In the genomic region with DNA sequence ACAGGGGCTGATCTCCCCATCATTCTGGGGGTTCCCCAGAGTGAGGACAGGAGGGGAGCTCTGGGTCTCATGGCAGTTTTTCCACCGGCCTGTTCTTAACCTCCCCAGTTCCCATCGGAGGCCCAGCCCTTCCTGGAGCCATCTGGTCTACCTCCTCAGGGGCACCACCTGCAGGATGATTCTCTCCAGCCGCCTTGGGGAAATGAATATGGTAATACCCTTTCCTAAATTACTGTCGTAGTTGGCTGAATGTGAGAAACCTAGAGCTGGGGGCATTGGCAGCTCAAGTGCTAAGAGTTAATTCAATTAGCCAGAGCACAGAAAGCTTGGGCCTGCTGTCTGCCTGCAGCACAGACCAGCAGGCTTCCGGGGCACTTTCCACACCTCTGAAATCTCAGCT, we compare ENCODE assay signal across 2 cellular contexts.
TF ChIP-seq lines count a peak whose summit lies in the region.

No MANE protein-coding gene starts in this region.

TF ChIP-seq in SK-N-SH, 30 proteins besides CTCF, POLR2A, EP300 and RAD21 (continued from another document):
- TF ChIP-seq, protein P1, sequence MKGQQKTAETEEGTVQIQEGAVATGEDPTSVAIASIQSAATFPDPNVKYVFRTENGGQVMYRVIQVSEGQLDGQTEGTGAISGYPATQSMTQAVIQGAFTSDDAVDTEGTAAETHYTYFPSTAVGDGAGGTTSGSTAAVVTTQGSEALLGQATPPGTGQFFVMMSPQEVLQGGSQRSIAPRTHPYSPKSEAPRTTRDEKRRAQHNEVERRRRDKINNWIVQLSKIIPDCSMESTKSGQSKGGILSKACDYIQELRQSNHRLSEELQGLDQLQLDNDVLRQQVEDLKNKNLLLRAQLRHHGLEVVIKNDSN (IDR thresholded peaks at IDR 0.05; ENCODE audit: borderline replicate concordance, low read depth) = no peak
- TF ChIP-seq, protein P2, sequence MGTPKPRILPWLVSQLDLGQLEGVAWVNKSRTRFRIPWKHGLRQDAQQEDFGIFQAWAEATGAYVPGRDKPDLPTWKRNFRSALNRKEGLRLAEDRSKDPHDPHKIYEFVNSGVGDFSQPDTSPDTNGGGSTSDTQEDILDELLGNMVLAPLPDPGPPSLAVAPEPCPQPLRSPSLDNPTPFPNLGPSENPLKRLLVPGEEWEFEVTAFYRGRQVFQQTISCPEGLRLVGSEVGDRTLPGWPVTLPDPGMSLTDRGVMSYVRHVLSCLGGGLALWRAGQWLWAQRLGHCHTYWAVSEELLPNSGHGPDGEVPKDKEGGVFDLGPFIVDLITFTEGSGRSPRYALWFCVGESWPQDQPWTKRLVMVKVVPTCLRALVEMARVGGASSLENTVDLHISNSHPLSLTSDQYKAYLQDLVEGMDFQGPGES (IDR thresholded peaks at IDR 0.05; ENCODE audit: low read depth, low read length) = no peak
- no peak for TF ChIP-seq FOXJ3 (CRISPR knock-in tag; IDR thresholded peaks at IDR 0.05)

TF ChIP-seq in SK-N-SH treated with all-trans-retinoic acid at 6 μM for 48 hours, 23 proteins besides CTCF, POLR2A, EP300 and RAD21 (continued from another document):
- TF ChIP-seq, protein P3, sequence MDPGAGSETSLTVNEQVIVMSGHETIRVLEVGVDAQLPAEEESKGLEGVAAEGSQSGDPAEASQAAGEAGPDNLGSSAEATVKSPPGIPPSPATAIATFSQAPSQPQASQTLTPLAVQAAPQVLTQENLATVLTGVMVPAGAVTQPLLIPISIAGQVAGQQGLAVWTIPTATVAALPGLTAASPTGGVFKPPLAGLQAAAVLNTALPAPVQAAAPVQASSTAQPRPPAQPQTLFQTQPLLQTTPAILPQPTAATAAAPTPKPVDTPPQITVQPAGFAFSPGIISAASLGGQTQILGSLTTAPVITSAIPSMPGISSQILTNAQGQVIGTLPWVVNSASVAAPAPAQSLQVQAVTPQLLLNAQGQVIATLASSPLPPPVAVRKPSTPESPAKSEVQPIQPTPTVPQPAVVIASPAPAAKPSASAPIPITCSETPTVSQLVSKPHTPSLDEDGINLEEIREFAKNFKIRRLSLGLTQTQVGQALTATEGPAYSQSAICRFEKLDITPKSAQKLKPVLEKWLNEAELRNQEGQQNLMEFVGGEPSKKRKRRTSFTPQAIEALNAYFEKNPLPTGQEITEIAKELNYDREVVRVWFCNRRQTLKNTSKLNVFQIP (CRISPR knock-in tag; IDR thresholded peaks at IDR 0.05; ENCODE audit: borderline replicate concordance, low read depth) = no peak
- TF ChIP-seq ZC3H10 (CRISPR knock-in tag; IDR thresholded peaks at IDR 0.05) = no peak
- TF ChIP-seq, protein P4, sequence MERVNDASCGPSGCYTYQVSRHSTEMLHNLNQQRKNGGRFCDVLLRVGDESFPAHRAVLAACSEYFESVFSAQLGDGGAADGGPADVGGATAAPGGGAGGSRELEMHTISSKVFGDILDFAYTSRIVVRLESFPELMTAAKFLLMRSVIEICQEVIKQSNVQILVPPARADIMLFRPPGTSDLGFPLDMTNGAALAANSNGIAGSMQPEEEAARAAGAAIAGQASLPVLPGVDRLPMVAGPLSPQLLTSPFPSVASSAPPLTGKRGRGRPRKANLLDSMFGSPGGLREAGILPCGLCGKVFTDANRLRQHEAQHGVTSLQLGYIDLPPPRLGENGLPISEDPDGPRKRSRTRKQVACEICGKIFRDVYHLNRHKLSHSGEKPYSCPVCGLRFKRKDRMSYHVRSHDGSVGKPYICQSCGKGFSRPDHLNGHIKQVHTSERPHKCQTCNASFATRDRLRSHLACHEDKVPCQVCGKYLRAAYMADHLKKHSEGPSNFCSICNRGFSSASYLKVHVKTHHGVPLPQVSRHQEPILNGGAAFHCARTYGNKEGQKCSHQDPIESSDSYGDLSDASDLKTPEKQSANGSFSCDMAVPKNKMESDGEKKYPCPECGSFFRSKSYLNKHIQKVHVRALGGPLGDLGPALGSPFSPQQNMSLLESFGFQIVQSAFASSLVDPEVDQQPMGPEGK (CRISPR knock-in tag; IDR thresholded peaks at IDR 0.05; ENCODE audit: borderline replicate concordance) = no peak
- TF ChIP-seq ESRRG (CRISPR knock-in tag; IDR thresholded peaks at IDR 0.05) = no peak
- no peak for TF ChIP-seq BACH2 (CRISPR knock-in tag; IDR thresholded peaks at IDR 0.05; ENCODE audit: borderline replicate concordance)
- no peak for TF ChIP-seq ARNTL (CRISPR knock-in tag; IDR thresholded peaks at IDR 0.05; ENCODE audit: borderline replicate concordance, low read depth)
- TF ChIP-seq ZNF8 (CRISPR knock-in tag; IDR thresholded peaks at IDR 0.05) = no peak
- no peak for TF ChIP-seq OSR1 (CRISPR knock-in tag; IDR thresholded peaks at IDR 0.05)
- TF ChIP-seq, protein P5, sequence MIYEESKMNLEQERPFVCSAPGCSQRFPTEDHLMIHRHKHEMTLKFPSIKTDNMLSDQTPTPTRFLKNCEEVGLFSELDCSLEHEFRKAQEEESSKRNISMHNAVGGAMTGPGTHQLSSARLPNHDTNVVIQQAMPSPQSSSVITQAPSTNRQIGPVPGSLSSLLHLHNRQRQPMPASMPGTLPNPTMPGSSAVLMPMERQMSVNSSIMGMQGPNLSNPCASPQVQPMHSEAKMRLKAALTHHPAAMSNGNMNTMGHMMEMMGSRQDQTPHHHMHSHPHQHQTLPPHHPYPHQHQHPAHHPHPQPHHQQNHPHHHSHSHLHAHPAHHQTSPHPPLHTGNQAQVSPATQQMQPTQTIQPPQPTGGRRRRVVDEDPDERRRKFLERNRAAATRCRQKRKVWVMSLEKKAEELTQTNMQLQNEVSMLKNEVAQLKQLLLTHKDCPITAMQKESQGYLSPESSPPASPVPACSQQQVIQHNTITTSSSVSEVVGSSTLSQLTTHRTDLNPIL (CRISPR knock-in tag; IDR thresholded peaks at IDR 0.05; ENCODE audit: low read depth) = no peak
- no peak for TF ChIP-seq RARB (CRISPR knock-in tag; IDR thresholded peaks at IDR 0.05)
- TF ChIP-seq, protein P6, sequence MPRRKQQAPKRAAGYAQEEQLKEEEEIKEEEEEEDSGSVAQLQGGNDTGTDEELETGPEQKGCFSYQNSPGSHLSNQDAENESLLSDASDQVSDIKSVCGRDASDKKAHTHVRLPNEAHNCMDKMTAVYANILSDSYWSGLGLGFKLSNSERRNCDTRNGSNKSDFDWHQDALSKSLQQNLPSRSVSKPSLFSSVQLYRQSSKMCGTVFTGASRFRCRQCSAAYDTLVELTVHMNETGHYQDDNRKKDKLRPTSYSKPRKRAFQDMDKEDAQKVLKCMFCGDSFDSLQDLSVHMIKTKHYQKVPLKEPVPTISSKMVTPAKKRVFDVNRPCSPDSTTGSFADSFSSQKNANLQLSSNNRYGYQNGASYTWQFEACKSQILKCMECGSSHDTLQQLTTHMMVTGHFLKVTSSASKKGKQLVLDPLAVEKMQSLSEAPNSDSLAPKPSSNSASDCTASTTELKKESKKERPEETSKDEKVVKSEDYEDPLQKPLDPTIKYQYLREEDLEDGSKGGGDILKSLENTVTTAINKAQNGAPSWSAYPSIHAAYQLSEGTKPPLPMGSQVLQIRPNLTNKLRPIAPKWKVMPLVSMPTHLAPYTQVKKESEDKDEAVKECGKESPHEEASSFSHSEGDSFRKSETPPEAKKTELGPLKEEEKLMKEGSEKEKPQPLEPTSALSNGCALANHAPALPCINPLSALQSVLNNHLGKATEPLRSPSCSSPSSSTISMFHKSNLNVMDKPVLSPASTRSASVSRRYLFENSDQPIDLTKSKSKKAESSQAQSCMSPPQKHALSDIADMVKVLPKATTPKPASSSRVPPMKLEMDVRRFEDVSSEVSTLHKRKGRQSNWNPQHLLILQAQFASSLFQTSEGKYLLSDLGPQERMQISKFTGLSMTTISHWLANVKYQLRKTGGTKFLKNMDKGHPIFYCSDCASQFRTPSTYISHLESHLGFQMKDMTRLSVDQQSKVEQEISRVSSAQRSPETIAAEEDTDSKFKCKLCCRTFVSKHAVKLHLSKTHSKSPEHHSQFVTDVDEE (CRISPR knock-in tag; IDR thresholded peaks at IDR 0.05) = no peak
